ENCODE assay signal across 13 cellular contexts in the genomic region with DNA sequence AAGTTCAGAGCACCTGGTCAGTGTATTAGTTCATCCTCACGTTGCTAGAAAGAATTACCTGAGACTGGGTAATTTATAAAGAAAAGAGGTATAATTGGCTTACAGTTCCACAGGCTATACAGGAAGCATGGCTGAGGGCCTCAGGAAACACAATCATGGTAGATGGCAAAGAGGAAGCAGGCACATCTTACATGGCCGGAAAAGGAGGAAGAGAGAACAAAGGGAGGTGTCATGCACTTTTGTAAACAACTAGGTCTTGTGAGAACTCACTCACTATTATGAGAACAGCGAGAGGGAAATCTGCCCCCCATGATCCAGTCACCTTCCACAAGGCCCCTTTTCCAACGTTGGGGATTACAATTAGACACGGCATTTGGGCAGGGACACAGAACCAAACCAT.
"Had no signal": no experiment of that assay in that cellular context is flagged by ENCODE, and none has a peak within 500 bp of the region (broad histone marks: within the 10 kb centered on the region; RNA-seq: fewer than 3 reads in every experiment).

No MANE protein-coding gene starts in this region.

- H3K27me3 Mint-ChIP-seq: activated CD4-positive, alpha-beta memory T cell treated with anti-CD3 and anti-CD28 coated beads, Interleukin-2, amount 10 ng/mL, durations not matched to agents 7 days and 5 days; activated naive CD4-positive, alpha-beta T cell treated with anti-CD3 and anti-CD28 coated beads, Interleukin-2, amount 10 ng/mL, durations not matched to agents 7 days and 5 days; activated T-cell treated with anti-CD3 and anti-CD28 coated beads, Interleukin-2, amount 50 U/mL, for 24 hours had no signal

- H3K4me1 ChIP-seq: foreskin keratinocyte, neural progenitor cell, psoas muscle, stomach, testis, upper lobe of right lung had no signal

- H3K36me3 Mint-ChIP-seq: activated naive CD4-positive, alpha-beta T cell treated with anti-CD3 and anti-CD28 coated beads, Interleukin-2, amount 10 ng/mL, durations not matched to agents 7 days and 5 days had no signal

- H3K9me3 ChIP-seq: psoas muscle, testis, upper lobe of right lung had no signal

- ATAC-seq: foreskin keratinocyte, psoas muscle, sciatic nerve, upper lobe of right lung had no signal

- DNase-seq: activated CD4-positive, alpha-beta memory T cell treated with anti-CD3 and anti-CD28 coated beads, Interleukin-2, amount 10 ng/mL, durations not matched to agents 7 days and 5 days; activated CD4-positive, alpha-beta T cell treated with anti-CD3 and anti-CD28 coated beads for 4 hours; activated naive CD4-positive, alpha-beta T cell treated with anti-CD3 and anti-CD28 coated beads, Interleukin-2, amount 10 ng/mL, durations not matched to agents 7 days and 5 days; activated T-cell treated with anti-CD3 and anti-CD28 coated beads, Interleukin-2, amount 50 U/mL, for 24 hours; foreskin keratinocyte; head of caudate nucleus; psoas muscle; stomach; testis; upper lobe of right lung had no signal

- H3K27me3 ChIP-seq: cardiac muscle cell, foreskin keratinocyte, neural progenitor cell, stomach, testis, upper lobe of right lung had no signal

- H3K4me1 Mint-ChIP-seq: activated CD4-positive, alpha-beta memory T cell treated with anti-CD3 and anti-CD28 coated beads, Interleukin-2, amount 10 ng/mL, durations not matched to agents 7 days and 5 days; activated naive CD4-positive, alpha-beta T cell treated with anti-CD3 and anti-CD28 coated beads, Interleukin-2, amount 10 ng/mL, durations not matched to agents 7 days and 5 days; neural progenitor cell had no signal

- H3K27ac ChIP-seq: cardiac muscle cell, foreskin keratinocyte, neural progenitor cell, psoas muscle, stomach, testis, upper lobe of right lung had no signal

- H3K27ac Mint-ChIP-seq: activated CD4-positive, alpha-beta memory T cell treated with anti-CD3 and anti-CD28 coated beads, Interleukin-2, amount 10 ng/mL, durations not matched to agents 7 days and 5 days; activated naive CD4-positive, alpha-beta T cell treated with anti-CD3 and anti-CD28 coated beads, Interleukin-2, amount 10 ng/mL, durations not matched to agents 7 days and 5 days; activated T-cell treated with anti-CD3 and anti-CD28 coated beads, Interleukin-2, amount 50 U/mL, for 24 hours; neural progenitor cell had no signal

- H3K36me3 ChIP-seq: upper lobe of right lung had no signal

- H3K4me3 Mint-ChIP-seq: activated CD4-positive, alpha-beta memory T cell treated with anti-CD3 and anti-CD28 coated beads, Interleukin-2, amount 10 ng/mL, durations not matched to agents 7 days and 5 days; activated naive CD4-positive, alpha-beta T cell treated with anti-CD3 and anti-CD28 coated beads, Interleukin-2, amount 10 ng/mL, durations not matched to agents 7 days and 5 days; activated T-cell treated with anti-CD3 and anti-CD28 coated beads, Interleukin-2, amount 50 U/mL, for 24 hours; neural progenitor cell had no signal

- H3K4me3 ChIP-seq: cardiac muscle cell, neural progenitor cell, psoas muscle, stomach, testis, upper lobe of right lung had no signal
